26 cellular contexts compared by ENCODE assay signal in the genomic region with DNA sequence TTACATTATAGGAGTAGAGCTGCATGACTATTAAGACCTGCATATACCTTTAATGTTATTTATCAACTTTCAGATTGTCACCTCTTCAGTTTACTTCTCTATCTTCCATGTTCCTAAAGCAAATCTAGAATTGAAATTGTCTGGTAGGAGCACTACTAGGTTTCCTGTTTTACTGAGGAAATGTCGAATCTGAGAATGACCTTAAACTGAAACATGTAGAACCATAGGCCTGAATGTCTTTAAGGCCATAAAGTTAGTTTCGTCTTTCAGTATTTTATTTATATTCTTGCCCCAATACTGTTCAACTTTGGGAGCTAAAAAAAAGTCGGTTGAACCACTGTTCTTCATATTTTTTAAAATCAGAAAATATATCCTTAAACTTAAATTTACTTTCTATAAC.
"Had no signal": no experiment of that assay in that cellular context is flagged by ENCODE, and none has a peak within 500 bp of the region (broad histone marks: within the 10 kb centered on the region; RNA-seq: fewer than 3 reads in every experiment).

No MANE protein-coding gene starts in this region.

- H3K9me3 ChIP-seq: colonic mucosa, esophagus muscularis mucosa, esophagus squamous epithelium, gastrocnemius medialis, gastroesophageal sphincter, heart right ventricle had no signal

- H3K4me1 Mint-ChIP-seq: endodermal cell had no signal

- DNase-seq: colonic mucosa; cortex of kidney; dermis blood vessel endothelial cell; dorsolateral prefrontal cortex; effector CD4-positive, alpha-beta T cell; effector CD8-positive, alpha-beta T cell; effector memory CD4-positive, alpha-beta T cell; effector memory CD8-positive, alpha-beta T cell; endodermal cell; erythroblast; esophagus squamous epithelium; foreskin fibroblast; foreskin keratinocyte; foreskin melanocyte; gastrocnemius medialis; glutamatergic neuron; head of caudate nucleus; heart left ventricle; heart right ventricle; hippocampal formation had no signal

- H3K4me2 ChIP-seq: hepatocyte had no signal

- H3K4me3 Mint-ChIP-seq: effector memory CD8-positive, alpha-beta T cell; endodermal cell had no signal

- H3K27me3 ChIP-seq: colonic mucosa, dorsolateral prefrontal cortex, esophagus muscularis mucosa, esophagus squamous epithelium, foreskin keratinocyte, gastrocnemius medialis, gastroesophageal sphincter, heart left ventricle, heart right ventricle, hepatocyte had no signal

- H3K4me3 ChIP-seq: colonic mucosa, coronary artery, dorsolateral prefrontal cortex, esophagus muscularis mucosa, esophagus squamous epithelium, gastrocnemius medialis, gastroesophageal sphincter, heart left ventricle, heart right ventricle, hepatocyte had no signal

- ATAC-seq: effector memory CD8-positive, alpha-beta T cell; esophagus mucosa; foreskin keratinocyte; gastrocnemius medialis; gastroesophageal sphincter; heart left ventricle; heart right ventricle had no signal

- H3K27ac ChIP-seq: colonic mucosa, coronary artery, dorsolateral prefrontal cortex, epithelial cell of prostate, esophagus muscularis mucosa, esophagus squamous epithelium, foreskin keratinocyte, gastrocnemius medialis, gastroesophageal sphincter, heart left ventricle, heart right ventricle, hepatocyte had no signal

- H2AFZ ChIP-seq: hepatocyte had no signal

- H3K79me2 ChIP-seq: hepatocyte had no signal

- H3K27ac Mint-ChIP-seq: effector memory CD8-positive, alpha-beta T cell; endodermal cell had no signal

- H3K27me3 Mint-ChIP-seq: effector memory CD8-positive, alpha-beta T cell had no signal

- H3K36me3 ChIP-seq: colonic mucosa, gastrocnemius medialis had no signal

- H3K4me1 ChIP-seq: colonic mucosa, esophagus muscularis mucosa, gastrocnemius medialis, gastroesophageal sphincter had no signal
